Comparison of ENCODE assay signal across 1 cellular context in genomic region chr3:46574263-46574662, GRCh38.
TF ChIP-seq lines count a peak whose summit lies in the region.

No MANE protein-coding gene starts in this region.

TF ChIP-seq in WTC11, 78 proteins besides CTCF, POLR2A, EP300 and RAD21 (continued from another document):
- TF ChIP-seq NFYB (CRISPR knock-in tag; conservative IDR thresholded peaks at IDR 0.05; ENCODE audit: low read depth) = no peak
- TF ChIP-seq FOXK1 (CRISPR knock-in tag; IDR thresholded peaks at IDR 0.05) = peak; percentile 39; the same call in 1 of the 2 replicates
